ENCODE assay signal across 15 cellular contexts in the genomic region with DNA sequence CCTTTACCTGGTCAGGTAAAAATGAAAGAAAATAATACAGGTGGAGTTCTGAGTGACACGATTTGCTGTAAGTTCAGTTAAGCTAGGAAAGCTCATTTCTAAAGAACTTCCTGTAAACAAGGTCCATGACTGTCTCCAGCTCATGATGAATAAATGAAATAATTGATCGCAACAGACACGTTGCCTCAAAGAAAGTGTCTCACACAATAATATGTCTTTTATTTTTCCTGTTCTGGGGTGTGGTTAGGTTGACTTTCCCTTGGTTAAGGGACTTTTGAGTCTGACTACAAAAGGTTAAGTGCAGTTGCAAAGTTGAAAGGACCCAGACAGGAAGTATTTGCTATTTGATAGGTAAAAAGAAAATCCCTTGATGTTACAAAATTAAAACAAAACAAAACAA.
DNase-seq lines count a peak whose midpoint lies in the region; ATAC-seq and TF ChIP-seq lines count a peak whose summit lies in the region.
"Had no signal": no experiment of that assay in that cellular context is flagged by ENCODE, and none has a peak within 500 bp of the region (broad histone marks: within the 10 kb centered on the region; RNA-seq: fewer than 3 reads in every experiment).

No MANE protein-coding gene starts in this region.

- peak overlapping the region; percentile 46 for H3K27ac Mint-ChIP-seq in activated naive CD8-positive, alpha-beta T cell
- no peak overlapping the region for H3K27ac Mint-ChIP-seq in activated naive CD8-positive, alpha-beta T cell treated with anti-CD3 and anti-CD28 coated beads for 36 hours
- H3K27ac Mint-ChIP-seq in T-cell = peak overlapping the region; percentile 79 to 89
- peak overlapping the region in 1 of 2 donors; percentile 19 for H3K27ac Mint-ChIP-seq in effector memory CD8-positive, alpha-beta T cell
- H3K27ac Mint-ChIP-seq: natural killer cell had no signal

- no peaks in the 10 kb centered on the region for H3K27me3 Mint-ChIP-seq in activated naive CD8-positive, alpha-beta T cell
- peaks cover 5% of the 10 kb centered on the region for H3K27me3 Mint-ChIP-seq in activated naive CD8-positive, alpha-beta T cell treated with anti-CD3 and anti-CD28 coated beads for 36 hours
- H3K27me3 Mint-ChIP-seq in T-cell = no peaks in the 10 kb centered on the region
- peaks cover 0 to 3% of the 10 kb centered on the region in 2 donors for H3K27me3 Mint-ChIP-seq in effector memory CD8-positive, alpha-beta T cell

- ATAC-seq in T-cell (replicated peaks in 1 of 4) (peak; percentile 69 to 95 (median 72)), Right ventricle myocardium superior (ENCODE audit: poor library complexity) (no peak)
- ATAC-seq in effector memory CD8-positive, alpha-beta T cell (replicated peaks) = peak; percentile 10
- ATAC-seq: natural killer cell had no signal

- POLR2A ChIA-PET in T-cell (lab: Charles Lee) = interaction anchor here in 1 of 2 donors (0.7 kb wide), 1 partner anchor 261 kb away, joined by 12 read pairs; no protein-coding TSS in a partner anchor
- POLR2A ChIA-PET in GM10248 (lab: Yijun Ruan, JAX) = no interaction called here

- no peaks in the 10 kb centered on the region for H3K9me3 Mint-ChIP-seq in activated naive CD8-positive, alpha-beta T cell (ENCODE audit: low read depth)
- peaks cover 7% of the 10 kb centered on the region for H3K9me3 Mint-ChIP-seq in activated naive CD8-positive, alpha-beta T cell treated with anti-CD3 and anti-CD28 coated beads for 36 hours
- peaks cover 0 to 6% (median 0%) of the 10 kb centered on the region in 3 donors for H3K9me3 Mint-ChIP-seq in T-cell
- H3K9me3 Mint-ChIP-seq in effector memory CD8-positive, alpha-beta T cell = no peaks in the 10 kb centered on the region
- H3K9me3 Mint-ChIP-seq: natural killer cell had no signal

- DNase-seq in activated naive CD8-positive, alpha-beta T cell treated with anti-CD3 and anti-CD28 coated beads for 36 hours = no peak
- peak in 2 of 34 experiments; percentile 2 to 4 for DNase-seq in T-cell
- DNase-seq in effector memory CD8-positive, alpha-beta T cell = no peak
- no peak for DNase-seq in mesenteric fat pad (ENCODE audit: low spot score)
- no peak for DNase-seq in Right ventricle myocardium superior
- DNase-seq in GM10248 (ENCODE audit: extremely low spot score) = no peak
- DNase-seq: aorta, Caco-2, hypothalamus, kidney, MV-4-11, natural killer cell, NCI-H2029 treated with DMSO at 0.1 percent for 48 hours, SHP77 treated with DMSO at 0.1 percent for 48 hours had no signal

- no peaks in the 10 kb centered on the region for H3K36me3 Mint-ChIP-seq in activated naive CD8-positive, alpha-beta T cell
- H3K36me3 Mint-ChIP-seq in activated naive CD8-positive, alpha-beta T cell treated with anti-CD3 and anti-CD28 coated beads for 36 hours = peaks cover 1% of the 10 kb centered on the region
- no peaks in the 10 kb centered on the region for H3K36me3 Mint-ChIP-seq in T-cell
- no peaks in the 10 kb centered on the region for H3K36me3 Mint-ChIP-seq in effector memory CD8-positive, alpha-beta T cell (ENCODE audit: insufficient read depth)
- H3K36me3 Mint-ChIP-seq: natural killer cell had no signal

- H3K4me1 Mint-ChIP-seq in activated naive CD8-positive, alpha-beta T cell (ENCODE audit: low read depth) = peaks cover 42% of the 10 kb centered on the region
- peaks cover 16% of the 10 kb centered on the region for H3K4me1 Mint-ChIP-seq in activated naive CD8-positive, alpha-beta T cell treated with anti-CD3 and anti-CD28 coated beads for 36 hours
- peaks cover 51 to 79% (median 63%) of the 10 kb centered on the region in 3 donors for H3K4me1 Mint-ChIP-seq in T-cell
- H3K4me1 Mint-ChIP-seq in effector memory CD8-positive, alpha-beta T cell (ENCODE audit: low read depth in 2 of 2) = peaks cover 5 to 8% of the 10 kb centered on the region in 2 donors

- CTCF ChIA-PET in T-cell (lab: Charles Lee) = interaction anchor here in 1 of 2 donors (0.7 to 0.9 kb wide), 2 partner anchors 16 to 441 kb away, joined by 3 to 4 read pairs; no protein-coding TSS in a partner anchor
- CTCF ChIA-PET in GM10248 (lab: Yijun Ruan, JAX) = interaction anchor here (1.1 to 1.9 kb wide), 2 partner anchors 9 to 280 kb away, joined by 3 to 8 read pairs; no protein-coding TSS in a partner anchor

- H3K4me3 Mint-ChIP-seq in activated naive CD8-positive, alpha-beta T cell = peak overlapping the region; percentile 49
- H3K4me3 Mint-ChIP-seq in activated naive CD8-positive, alpha-beta T cell treated with anti-CD3 and anti-CD28 coated beads for 36 hours = no peak overlapping the region
- peak overlapping the region; percentile 49 to 66 (median 58) for H3K4me3 Mint-ChIP-seq in T-cell
- H3K4me3 Mint-ChIP-seq in effector memory CD8-positive, alpha-beta T cell = peak overlapping the region in 1 of 2 donors; percentile 3
- H3K4me3 Mint-ChIP-seq: natural killer cell had no signal

- no peak for TF ChIP-seq CTCF in GM10248 (IDR thresholded peaks at IDR 0.05; ENCODE audit: control extremely low read depth, extremely low read depth, low read depth, missing control alignments)

- intact Hi-C loops in Right ventricle myocardium superior (cut with DNase I) = no loop called here
